10 cellular contexts compared by ENCODE assay signal in the genomic region with DNA sequence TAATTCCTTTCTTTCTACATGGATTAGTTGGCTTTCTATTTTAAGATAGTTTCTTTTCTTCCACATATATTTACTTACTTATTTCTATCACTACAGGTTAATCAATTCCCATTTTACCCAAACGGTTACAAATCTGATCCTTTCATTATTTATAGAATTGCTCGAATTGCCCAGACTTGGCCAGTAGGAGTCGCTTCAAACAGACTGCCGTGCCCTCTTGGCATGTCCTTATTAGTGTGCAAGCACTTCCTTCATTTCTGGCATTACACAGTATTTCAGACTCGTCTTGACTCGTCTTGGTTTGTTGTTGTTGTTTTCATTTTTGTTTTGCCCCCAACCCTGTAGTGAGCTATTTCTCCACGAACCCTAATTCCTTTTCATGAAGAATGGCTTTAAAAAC.
DNase-seq lines count a peak whose midpoint lies in the region; ATAC-seq and TF ChIP-seq lines count a peak whose summit lies in the region.
"Had no signal": no experiment of that assay in that cellular context is flagged by ENCODE, and none has a peak within 500 bp of the region (broad histone marks: within the 10 kb centered on the region; RNA-seq: fewer than 3 reads in every experiment).

No MANE protein-coding gene starts in this region.

- ATAC-seq in activated T-helper 17 cell treated with anti-CD3 and anti-CD28 coated beads, Interleukin-2, amount 50 U/mL, for 72 hours (replicated peaks) = no peak
- ATAC-seq in left ventricle myocardium superior = no peak
- ATAC-seq: gastrocnemius medialis had no signal

- H3K9me3 ChIP-seq in CD8-positive, alpha-beta memory T cell (ENCODE audit: low read length) = no peaks in the 10 kb centered on the region
- H3K9me3 ChIP-seq: gastrocnemius medialis had no signal

- H3K36me3 Mint-ChIP-seq in CD8-positive, alpha-beta memory T cell = peaks cover 32 to 91% (median 33%) of the 10 kb centered on the region in 3 donors
- H3K36me3 Mint-ChIP-seq in glutamatergic neuron (ENCODE audit: unreplicated experiment) = no peaks in the 10 kb centered on the region
- peaks cover 13% of the 10 kb centered on the region for H3K36me3 Mint-ChIP-seq in activated T-helper 17 cell treated with anti-CD3 and anti-CD28 coated beads, Interleukin-2, amount 50 U/mL, for 72 hours (ENCODE audit: low read depth)

- no peaks in the 10 kb centered on the region for H3K9me3 Mint-ChIP-seq in CD8-positive, alpha-beta memory T cell
- H3K9me3 Mint-ChIP-seq in glutamatergic neuron (ENCODE audit: unreplicated experiment) = no peaks in the 10 kb centered on the region
- no peaks in the 10 kb centered on the region for H3K9me3 Mint-ChIP-seq in activated T-helper 17 cell treated with anti-CD3 and anti-CD28 coated beads, Interleukin-2, amount 50 U/mL, for 72 hours

- intact Hi-C loops in left ventricle myocardium superior (cut with micrococcal nuclease) = no loop called here

- H3K4me3 Mint-ChIP-seq in CD8-positive, alpha-beta memory T cell = no peak overlapping the region
- no peak overlapping the region for H3K4me3 Mint-ChIP-seq in glutamatergic neuron (ENCODE audit: unreplicated experiment)
- no peak overlapping the region for H3K4me3 Mint-ChIP-seq in activated T-helper 17 cell treated with anti-CD3 and anti-CD28 coated beads, Interleukin-2, amount 50 U/mL, for 72 hours

- peaks cover 32% of the 10 kb centered on the region for H3K36me3 ChIP-seq in CD8-positive, alpha-beta memory T cell (ENCODE audit: insufficient read depth, low read length)
- H3K36me3 ChIP-seq: gastrocnemius medialis had no signal

- H3K4me3 ChIP-seq in CD8-positive, alpha-beta memory T cell (ENCODE audit: low read length) = no peak overlapping the region
- no peak overlapping the region for H3K4me3 ChIP-seq in HFF-Myc (replicated peaks; ENCODE audit: low read depth, low read length)
- H3K4me3 ChIP-seq: gastrocnemius medialis, skin epidermis had no signal

- CTCF ChIA-PET in CD8-positive, alpha-beta memory T cell (lab: Charles Lee) = interaction anchor here (1.1 kb wide), 1 partner anchor 101 kb away, joined by 3 read pairs; no protein-coding TSS in a partner anchor

- POLR2A ChIA-PET in CD8-positive, alpha-beta memory T cell (lab: Charles Lee) = no interaction called here

- in situ Hi-C loops in SK-MEL-5 (cut with HindIII; ENCODE audit: low pct_unique_long_range_greater_than_20kb, low sequenced_read_pairs) = no loop called here

- peak; percentile 30 for TF ChIP-seq CTCF in HFF-Myc (IDR thresholded peaks at IDR 0.05; ENCODE audit: low read depth, low read length, missing control alignments)
- TF ChIP-seq CTCF in glutamatergic neuron (IDR thresholded peaks at IDR 0.05; ENCODE audit: partially characterized antibody, unreplicated experiment) = peak; percentile 16

- peak overlapping the region; percentile 29 to 91 (median 60) for H3K27ac Mint-ChIP-seq in CD8-positive, alpha-beta memory T cell
- H3K27ac Mint-ChIP-seq in glutamatergic neuron (ENCODE audit: unreplicated experiment) = no peak overlapping the region
- no peak overlapping the region for H3K27ac Mint-ChIP-seq in activated T-helper 17 cell treated with anti-CD3 and anti-CD28 coated beads, Interleukin-2, amount 50 U/mL, for 72 hours

- H3K4me1 Mint-ChIP-seq in CD8-positive, alpha-beta memory T cell = peaks cover 19 to 52% (median 23%) of the 10 kb centered on the region in 3 donors
- no peaks in the 10 kb centered on the region for H3K4me1 Mint-ChIP-seq in glutamatergic neuron (ENCODE audit: low read depth, unreplicated experiment)
- H3K4me1 Mint-ChIP-seq in activated T-helper 17 cell treated with anti-CD3 and anti-CD28 coated beads, Interleukin-2, amount 50 U/mL, for 72 hours = no peaks in the 10 kb centered on the region

- H3K27me3 Mint-ChIP-seq in CD8-positive, alpha-beta memory T cell = peaks cover 0 to 4% of the 10 kb centered on the region in 2 donors
- H3K27me3 Mint-ChIP-seq in glutamatergic neuron (ENCODE audit: unreplicated experiment) = no peaks in the 10 kb centered on the region
- no peaks in the 10 kb centered on the region for H3K27me3 Mint-ChIP-seq in activated T-helper 17 cell treated with anti-CD3 and anti-CD28 coated beads, Interleukin-2, amount 50 U/mL, for 72 hours

- H3K4me1 ChIP-seq in CD8-positive, alpha-beta memory T cell (ENCODE audit: insufficient read depth, low read length) = no peaks in the 10 kb centered on the region
- H3K4me1 ChIP-seq: gastrocnemius medialis had no signal

- DNase-seq in CD8-positive, alpha-beta memory T cell = peak in 1 of 5 donors; percentile 4
- no peak for DNase-seq in HFF-Myc (ENCODE audit: extremely low read depth, low read depth)
- DNase-seq in SK-MEL-5 (ENCODE audit: low read depth, low spot score) = peak; percentile 48
- DNase-seq in glutamatergic neuron = no peak
- DNase-seq in C1 segment of cervical spinal cord (lab: John Stamatoyannopoulos, UW) = no peak
- no peak for DNase-seq in left ventricle myocardium superior
- no peak for DNase-seq in NCI-H1436 treated with DMSO at 0.1 percent for 48 hours (lab: John Stamatoyannopoulos, UW)
- DNase-seq: gastrocnemius medialis had no signal

- H3K27me3 ChIP-seq in CD8-positive, alpha-beta memory T cell (ENCODE audit: insufficient read depth, low read length, poor library complexity, severe bottlenecking) = no peaks in the 10 kb centered on the region
- H3K27me3 ChIP-seq: gastrocnemius medialis had no signal

- H3K27ac ChIP-seq in CD8-positive, alpha-beta memory T cell (ENCODE audit: low read depth, low read length) = no peak overlapping the region
- H3K27ac ChIP-seq: gastrocnemius medialis, skin epidermis had no signal

Comparison
In these comparisons a context has a peak if more than half of its experiments do, and no peak if none do; other contexts are left out.
1. H3K27ac Mint-ChIP-seq: peak in CD8-positive, alpha-beta memory T cell (8 of 8); none in glutamatergic neuron (single experiment) and activated T-helper 17 cell treated with anti-CD3 and anti-CD28 coated beads, Interleukin-2, amount 50 U/mL, for 72 hours (single experiment).